1 cellular context compared by ENCODE assay signal in the genomic region with DNA sequence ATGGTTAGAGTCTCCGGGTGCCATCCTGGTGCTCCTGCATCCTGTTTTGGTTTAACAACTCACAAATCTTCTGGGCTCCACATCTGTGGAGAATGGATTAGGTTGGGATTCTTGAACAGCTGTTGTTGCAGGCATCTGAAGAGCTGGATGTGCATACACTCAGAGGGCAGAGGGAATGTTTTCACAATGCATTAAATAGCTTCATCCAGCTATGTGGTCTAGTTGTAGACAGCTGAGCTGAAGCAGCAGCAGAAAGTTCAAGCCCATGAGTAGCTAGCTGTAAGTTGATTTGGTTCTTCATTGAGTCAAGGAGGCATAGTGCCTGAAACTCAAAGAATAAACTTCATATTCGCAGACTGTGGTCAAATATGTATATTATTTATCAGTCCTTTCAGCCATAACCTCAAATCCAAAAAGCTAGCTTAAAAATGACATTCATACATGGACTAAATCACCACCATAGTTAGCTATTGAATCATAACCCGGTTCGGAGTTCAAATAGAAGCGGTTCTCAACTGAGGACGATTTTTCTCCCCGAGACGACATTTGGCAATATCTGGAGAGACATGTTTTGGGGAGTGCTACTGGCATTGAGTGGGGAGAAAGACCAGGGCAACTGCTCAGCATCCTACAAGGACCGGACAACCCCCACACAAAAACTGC.
TF ChIP-seq lines count a peak whose summit lies in the region.

No MANE protein-coding gene starts in this region.

TF ChIP-seq in IMR-90, 13 proteins besides CTCF, POLR2A, EP300 and RAD21 (continued from another document):
- TF ChIP-seq, protein P1, sequence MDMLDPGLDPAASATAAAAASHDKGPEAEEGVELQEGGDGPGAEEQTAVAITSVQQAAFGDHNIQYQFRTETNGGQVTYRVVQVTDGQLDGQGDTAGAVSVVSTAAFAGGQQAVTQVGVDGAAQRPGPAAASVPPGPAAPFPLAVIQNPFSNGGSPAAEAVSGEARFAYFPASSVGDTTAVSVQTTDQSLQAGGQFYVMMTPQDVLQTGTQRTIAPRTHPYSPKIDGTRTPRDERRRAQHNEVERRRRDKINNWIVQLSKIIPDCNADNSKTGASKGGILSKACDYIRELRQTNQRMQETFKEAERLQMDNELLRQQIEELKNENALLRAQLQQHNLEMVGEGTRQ (IDR thresholded peaks at IDR 0.05; ENCODE audit: low read depth, low read length) = no peak
- TF ChIP-seq CHD1 (IDR thresholded peaks at IDR 0.05; ENCODE audit: low read depth, low read length) (no peak), MAFK (IDR thresholded peaks at IDR 0.05; ENCODE audit: low read depth, low read length) (no peak), MXI1 (IDR thresholded peaks at IDR 0.05; ENCODE audit: borderline replicate concordance, low read depth, low read length) (no peak), SMC3 (IDR thresholded peaks at IDR 0.05; ENCODE audit: low read depth, low read length) (no peak), RCOR1 (IDR thresholded peaks at IDR 0.05; ENCODE audit: insufficient replicate concordance, low read length) (no peak)
TF ChIP-seq in IMR-90: peak in this region for 0.
